In genomic region chr10:73803680-73804286, GRCh38 we compare ENCODE assay signal across 13 cellular contexts. TPM values are rescaled to one million over a fixed set of nuclear protein-coding genes. Genes with fewer than 3 reads are reported as not detected.
DNase-seq lines count a peak whose midpoint lies in the region; ATAC-seq and TF ChIP-seq lines count a peak whose summit lies in the region.
"Had no signal": no experiment of that assay in that cellular context is flagged by ENCODE, and none has a peak within 500 bp of the region (broad histone marks: within the 10 kb centered on the region; RNA-seq: fewer than 3 reads in every experiment).

No MANE protein-coding gene starts in this region.

- intact Hi-C loops in activated CD4-positive, alpha-beta T cell treated with anti-CD3 and anti-CD28 coated beads for 36 hours (cut with DNase I, micrococcal nuclease), result no loop called here
- intact Hi-C loops in activated CD4-positive, alpha-beta memory T cell treated with anti-CD3 and anti-CD28 coated beads for 36 hours (cut with micrococcal nuclease), result no loop called here
- intact Hi-C loops in posterior vena cava (cut with DNase I), result loop anchor here in 1 of 2 donors (1.0 kb wide), 1 partner anchor 22 kb away; no protein-coding TSS in a partner anchor
- intact Hi-C loops in Calu3 (cut with micrococcal nuclease; ENCODE audit: unreplicated experiment), result no loop called here

- peaks cover 57% of the 10 kb centered on the region for H3K36me3 Mint-ChIP-seq in activated CD4-positive, alpha-beta T cell treated with anti-CD3 and anti-CD28 coated beads for 36 hours (ENCODE audit: low read depth)
- peaks cover 57% of the 10 kb centered on the region for H3K36me3 Mint-ChIP-seq in activated CD4-positive, alpha-beta memory T cell treated with anti-CD3 and anti-CD28 coated beads for 36 hours
- H3K36me3 Mint-ChIP-seq in Calu3 (ENCODE audit: insufficient read depth, unreplicated experiment), result peaks cover 45% of the 10 kb centered on the region

- no TSS peak for BruUV-seq in Calu3 (replicated peaks; lab: Mats Ljungman, UMichigan)

- H3K27me3 Mint-ChIP-seq in activated CD4-positive, alpha-beta T cell treated with anti-CD3 and anti-CD28 coated beads for 36 hours, result no peaks in the 10 kb centered on the region
- H3K27me3 Mint-ChIP-seq in activated CD4-positive, alpha-beta memory T cell treated with anti-CD3 and anti-CD28 coated beads for 36 hours, result no peaks in the 10 kb centered on the region
- H3K27me3 Mint-ChIP-seq in Calu3 (ENCODE audit: unreplicated experiment), result no peaks in the 10 kb centered on the region

- no peak overlapping the region for H3K4me3 Mint-ChIP-seq in activated CD4-positive, alpha-beta T cell treated with anti-CD3 and anti-CD28 coated beads for 36 hours
- H3K4me3 Mint-ChIP-seq in activated CD4-positive, alpha-beta memory T cell treated with anti-CD3 and anti-CD28 coated beads for 36 hours, result no peak overlapping the region
- no peak overlapping the region for H3K4me3 Mint-ChIP-seq in Calu3 (ENCODE audit: low read depth, unreplicated experiment)

- POLR2A ChIA-PET in activated CD4-positive, alpha-beta T cell treated with anti-CD3 and anti-CD28 coated beads for 36 hours (lab: Charles Lee), result interaction anchor here (0.7 to 1.1 kb wide), 3 partner anchors 18 to 214 kb away, joined by 3 read pairs; no protein-coding TSS in a partner anchor
- POLR2A ChIA-PET in activated CD4-positive, alpha-beta memory T cell treated with anti-CD3 and anti-CD28 coated beads for 36 hours (lab: Charles Lee), result interaction anchor here (1.1 to 1.4 kb wide), 3 partner anchors 22 to 60 kb away, joined by 3 to 5 read pairs (median 4); partner anchors contain the start of gene CHCHD1

- H3K27ac Mint-ChIP-seq in activated CD4-positive, alpha-beta T cell treated with anti-CD3 and anti-CD28 coated beads for 36 hours, result peak overlapping the region; percentile 80
- peak overlapping the region; percentile 86 for H3K27ac Mint-ChIP-seq in activated CD4-positive, alpha-beta memory T cell treated with anti-CD3 and anti-CD28 coated beads for 36 hours
- H3K27ac Mint-ChIP-seq in Calu3 (ENCODE audit: unreplicated experiment), result no peak overlapping the region

- CTCF ChIA-PET in activated CD4-positive, alpha-beta T cell treated with anti-CD3 and anti-CD28 coated beads for 36 hours (lab: Charles Lee), result interaction anchor here (0.7 to 1.2 kb wide), 2 partner anchors 17 to 35 kb away, joined by 3 read pairs; no protein-coding TSS in a partner anchor
- CTCF ChIA-PET in activated CD4-positive, alpha-beta memory T cell treated with anti-CD3 and anti-CD28 coated beads for 36 hours (lab: Charles Lee), result interaction anchor here (0.9 to 1.0 kb wide), 2 partner anchors 17 to 32 kb away, joined by 3 read pairs; no protein-coding TSS in a partner anchor
- CTCF ChIA-PET in Calu3 (lab: Charles Lee), result interaction anchor here (0.6 to 0.7 kb wide), 2 partner anchors 9 to 392 kb away, joined by 3 to 4 read pairs; no protein-coding TSS in a partner anchor

- TF ChIP-seq CTCF in Calu3 (IDR thresholded peaks at IDR 0.05; ENCODE audit: unreplicated experiment), result no peak

- peak; percentile 56 for ATAC-seq in activated CD4-positive, alpha-beta T cell treated with anti-CD3 and anti-CD28 coated beads for 36 hours
- ATAC-seq in GM21786 (IDR thresholded peaks at IDR 0.05; ENCODE audit: unreplicated experiment), result peak; percentile 81
- ATAC-seq: A549 had no signal

- no peak for DNase-seq in activated CD4-positive, alpha-beta T cell treated with anti-CD3 and anti-CD28 coated beads for 36 hours
- no peak for DNase-seq in activated CD4-positive, alpha-beta T cell treated with anti-CD3 and anti-CD28 coated beads, Interleukin-2, amount 50 U/mL, for 1 hour
- DNase-seq in activated CD4-positive, alpha-beta memory T cell treated with anti-CD3 and anti-CD28 coated beads for 36 hours, result no peak
- DNase-seq in posterior vena cava (ENCODE audit: low spot score) (peak; percentile 32), HuH-7 (ENCODE audit: low spot score) (no peak), Calu3 (no peak), NCI-H69 (lab: John Stamatoyannopoulos, UW) (no peak)
- DNase-seq: activated CD8-positive, alpha-beta memory T cell treated with anti-CD3 and anti-CD28 coated beads, Interleukin-2, amount 50 U/mL, for 48 hours; effector CD4-positive, alpha-beta T cell; NCI-H1417 treated with DMSO at 0.1 percent for 48 hours; SIG-M5 had no signal

- H3K9me3 Mint-ChIP-seq in activated CD4-positive, alpha-beta T cell treated with anti-CD3 and anti-CD28 coated beads for 36 hours (ENCODE audit: low read depth), result no peaks in the 10 kb centered on the region
- no peaks in the 10 kb centered on the region for H3K9me3 Mint-ChIP-seq in activated CD4-positive, alpha-beta memory T cell treated with anti-CD3 and anti-CD28 coated beads for 36 hours
- no peaks in the 10 kb centered on the region for H3K9me3 Mint-ChIP-seq in Calu3 (ENCODE audit: low read depth, unreplicated experiment)

- peaks cover 40% of the 10 kb centered on the region for H3K4me1 Mint-ChIP-seq in activated CD4-positive, alpha-beta T cell treated with anti-CD3 and anti-CD28 coated beads for 36 hours
- peaks cover 35% of the 10 kb centered on the region for H3K4me1 Mint-ChIP-seq in activated CD4-positive, alpha-beta memory T cell treated with anti-CD3 and anti-CD28 coated beads for 36 hours (ENCODE audit: low read depth)
- peaks cover 3% of the 10 kb centered on the region for H3K4me1 Mint-ChIP-seq in Calu3 (ENCODE audit: low read depth, unreplicated experiment)

RNA-seq across cellular contexts. Expression of gene NDST2, which starts 7.6 kb away (rescaled TPM):
- total RNA-seq in activated CD4-positive, alpha-beta T cell treated with anti-CD3 and anti-CD28 coated beads for 36 hours, result 10 to 100 TPM; 54.7 to 65.0 TPM
- total RNA-seq in activated CD4-positive, alpha-beta memory T cell treated with anti-CD3 and anti-CD28 coated beads for 36 hours, result 10 to 100 TPM; 57.5 to 62.1 TPM
- total RNA-seq in posterior vena cava (10 to 100 TPM; 23.4 to 24.4 TPM), Calu3 (2022) (24.8 and 26.7 TPM in 2 replicates)

RNA-seq across cellular contexts. Expression of gene ZSWIM8, which starts 18.4 kb away (rescaled TPM):
- total RNA-seq in activated CD4-positive, alpha-beta T cell treated with anti-CD3 and anti-CD28 coated beads for 36 hours, result 10 to 100 TPM; 40.1 to 67.3 TPM
- total RNA-seq in activated CD4-positive, alpha-beta memory T cell treated with anti-CD3 and anti-CD28 coated beads for 36 hours, result 10 to 100 TPM; 45.1 to 46.2 TPM
- total RNA-seq in posterior vena cava (10 to 100 TPM; 73.4 to 92.0 TPM), Calu3 (2022) (59.9 and 69.9 TPM in 2 replicates)

RNA-seq across cellular contexts. Expression of gene CHCHD1, which starts 21.9 kb away (rescaled TPM):
- total RNA-seq in activated CD4-positive, alpha-beta T cell treated with anti-CD3 and anti-CD28 coated beads for 36 hours, result 10 to 100 TPM; 12.7 to 37.1 TPM
- total RNA-seq in activated CD4-positive, alpha-beta memory T cell treated with anti-CD3 and anti-CD28 coated beads for 36 hours, result 10 to 100 TPM; 35.3 to 37.6 TPM
- 10 to 100 TPM; 15.1 to 18.8 TPM for total RNA-seq in posterior vena cava
- total RNA-seq in Calu3 (2022), result 39.2 and 44.1 TPM in 2 replicates

RNA-seq across cellular contexts. Expression of gene SEC24C, which starts 59.6 kb away (rescaled TPM):
- 10 to 100 TPM; 84.6 to 88.2 TPM for total RNA-seq in activated CD4-positive, alpha-beta T cell treated with anti-CD3 and anti-CD28 coated beads for 36 hours
- 10 to 100 TPM; 88.3 to 90.7 TPM for total RNA-seq in activated CD4-positive, alpha-beta memory T cell treated with anti-CD3 and anti-CD28 coated beads for 36 hours
- total RNA-seq in posterior vena cava, result 10 to 100 TPM; 51.3 to 51.4 TPM
- total RNA-seq in Calu3 (2022), result 91.7 and 98.4 TPM in 2 replicates
